ENCODE assay signal across 8 cellular contexts in genomic region chr14:99946652-99947489, GRCh38.
DNase-seq lines count a peak whose midpoint lies in the region; ATAC-seq and TF ChIP-seq lines count a peak whose summit lies in the region.

No MANE protein-coding gene starts in this region.

- H3K36me3 Mint-ChIP-seq in activated CD4-positive, alpha-beta T cell treated with anti-CD3 and anti-CD28 coated beads, Interleukin-2, amount 10 ng/mL, durations not matched to agents 7 days and 5 days (ENCODE audit: low read depth): no peaks in the 10 kb centered on the region
- no peaks in the 10 kb centered on the region for H3K36me3 Mint-ChIP-seq in naive thymus-derived CD8-positive, alpha-beta T cell

- POLR2A ChIA-PET in activated CD4-positive, alpha-beta T cell treated with anti-CD3 and anti-CD28 coated beads, Interleukin-2, amount 10 ng/mL, durations not matched to agents 7 days and 5 days (lab: Charles Lee): no interaction called here
- POLR2A ChIA-PET in naive thymus-derived CD8-positive, alpha-beta T cell (lab: Charles Lee): no interaction called here

- peaks cover 7% of the 10 kb centered on the region for H3K4me1 ChIP-seq in testis

- H3K27ac Mint-ChIP-seq in activated CD4-positive, alpha-beta T cell treated with anti-CD3 and anti-CD28 coated beads, Interleukin-2, amount 10 ng/mL, durations not matched to agents 7 days and 5 days: no peak overlapping the region
- peak overlapping the region in 1 of 10 donors; percentile 81 for H3K27ac Mint-ChIP-seq in naive thymus-derived CD8-positive, alpha-beta T cell

- ATAC-seq in GM21576 (IDR thresholded peaks at IDR 0.05; ENCODE audit: unreplicated experiment) (peak; percentile 70), HG02763 (IDR thresholded peaks at IDR 0.05; ENCODE audit: unreplicated experiment) (no peak)
- peak; percentile 90 to 92 for ATAC-seq in naive thymus-derived CD8-positive, alpha-beta T cell

- CTCF ChIA-PET in activated CD4-positive, alpha-beta T cell treated with anti-CD3 and anti-CD28 coated beads, Interleukin-2, amount 10 ng/mL, durations not matched to agents 7 days and 5 days (lab: Charles Lee): interaction anchor here (0.8 to 1.0 kb wide), 4 partner anchors 9 to 246 kb away, joined by 3 read pairs; no protein-coding TSS in a partner anchor

- peaks cover 5% of the 10 kb centered on the region for H3K4me1 Mint-ChIP-seq in activated CD4-positive, alpha-beta T cell treated with anti-CD3 and anti-CD28 coated beads, Interleukin-2, amount 10 ng/mL, durations not matched to agents 7 days and 5 days
- peaks cover 5 to 14% (median 11%) of the 10 kb centered on the region in 4 donors for H3K4me1 Mint-ChIP-seq in naive thymus-derived CD8-positive, alpha-beta T cell

- H3K4me3 ChIP-seq in testis: peak overlapping the region in 1 of 2 donors; percentile 21

- WGBS in testis, 2 donors: 23 to 32% methylated on average over 24 to 32 of the region's 33 CpGs

- H3K9me3 Mint-ChIP-seq in activated CD4-positive, alpha-beta T cell treated with anti-CD3 and anti-CD28 coated beads, Interleukin-2, amount 10 ng/mL, durations not matched to agents 7 days and 5 days: no peaks in the 10 kb centered on the region
- no peaks in the 10 kb centered on the region for H3K9me3 Mint-ChIP-seq in naive thymus-derived CD8-positive, alpha-beta T cell

- no peak overlapping the region for H3K27ac ChIP-seq in testis

- no peaks in the 10 kb centered on the region for H3K9me3 ChIP-seq in testis

- peak; percentile 52 to 93 (median 79) for TF ChIP-seq CTCF in testis (IDR thresholded peaks at IDR 0.05)

- TF ChIP-seq POLR2A in testis (IDR thresholded peaks at IDR 0.05): no peak

- no peak overlapping the region for H3K4me3 Mint-ChIP-seq in activated CD4-positive, alpha-beta T cell treated with anti-CD3 and anti-CD28 coated beads, Interleukin-2, amount 10 ng/mL, durations not matched to agents 7 days and 5 days
- H3K4me3 Mint-ChIP-seq in naive thymus-derived CD8-positive, alpha-beta T cell: peak overlapping the region; percentile 70 to 88 (median 80)

- DNase-seq in Caki2 (ENCODE audit: low read depth) (peak; percentile 0), NAMALWA (ENCODE audit: low spot score) (peak; percentile 74), testis (peak; percentile 54)
- peak; percentile 54 for DNase-seq in activated CD4-positive, alpha-beta T cell treated with anti-CD3 and anti-CD28 coated beads, Interleukin-2, amount 10 ng/mL, durations not matched to agents 7 days and 5 days
- DNase-seq in effector CD8-positive, alpha-beta T cell (lab: John Stamatoyannopoulos, UW): peak; percentile 58
- peak; percentile 29 to 74 (median 60) for DNase-seq in naive thymus-derived CD8-positive, alpha-beta T cell

- intact Hi-C loops in testis (cut with DNase I; ENCODE audit: low total_unique reads): no loop called here

- in situ Hi-C loops in Caki2 (cut with HindIII; ENCODE audit: low pct_unique_long_range_greater_than_20kb, low sequenced_read_pairs): no loop called here

- H3K27me3 ChIP-seq in testis: no peaks in the 10 kb centered on the region

- peaks cover 7% of the 10 kb centered on the region for H3K27me3 Mint-ChIP-seq in activated CD4-positive, alpha-beta T cell treated with anti-CD3 and anti-CD28 coated beads, Interleukin-2, amount 10 ng/mL, durations not matched to agents 7 days and 5 days
- peaks cover 4 to 45% (median 14%) of the 10 kb centered on the region in 5 donors for H3K27me3 Mint-ChIP-seq in naive thymus-derived CD8-positive, alpha-beta T cell

- H3K36me3 ChIP-seq in testis (ENCODE audit: low read depth, missing control alignments): no peaks in the 10 kb centered on the region

Comparison
In these comparisons a context has a peak if more than half of its experiments do, and no peak if none do; other contexts are left out.
1. DNase-seq: peak in every context shown above with its lines; median percentile 74 in NAMALWA; 60 in naive thymus-derived CD8-positive, alpha-beta T cell; 58 in effector CD8-positive, alpha-beta T cell; 54 in activated CD4-positive, alpha-beta T cell treated with anti-CD3 and anti-CD28 coated beads, Interleukin-2, amount 10 ng/mL, durations not matched to agents 7 days and 5 days; 54 in testis; 0 in Caki2.